Comparison of ENCODE assay signal across 19 cellular contexts in genomic region chr1:246382589-246382988, GRCh38.
"Had no signal": no experiment of that assay in that cellular context is flagged by ENCODE, and none has a peak within 500 bp of the region (broad histone marks: within the 10 kb centered on the region; RNA-seq: fewer than 3 reads in every experiment).

No MANE protein-coding gene starts in this region.

- DNase-seq: cerebellar nuclear complex; effector memory CD8-positive, alpha-beta T cell; foreskin melanocyte; head of caudate nucleus; nephron progenitor cell; psoas muscle; retina; right lobe of liver; spleen; stimulated activated CD4-positive, alpha-beta T cell treated with anti-CD3 and anti-CD28 coated beads, Interleukin-15, amount 100 ng/mL, for 24 hours; stimulated activated CD4-positive, alpha-beta T cell treated with anti-CD3 and anti-CD28 coated beads, Interleukin-1b, Interleukin-23, amount 100 ng/mL, for 48 hours; stimulated activated CD4-positive, alpha-beta T cell treated with anti-CD3 and anti-CD28 coated beads, Interleukin-4, amount 100 ng/mL, for 4 hours; stimulated activated naive CD8-positive, alpha-beta T cell treated with anti-CD3 and anti-CD28 coated beads, Interleukin-15, Interleukin-2, amounts not matched to agents 100 U/mL and 50 U/mL, for 24 hours; thyroid gland; uterus had no signal

- H3K27me3 ChIP-seq: hepatocyte, neutrophil, right lobe of liver, spleen, suprapubic skin, thyroid gland, uterus had no signal

- H3K4me3 ChIP-seq: hepatocyte, psoas muscle, right lobe of liver, spleen, suprapubic skin, thyroid gland, uterus had no signal

- H3K4me1 ChIP-seq: psoas muscle, right lobe of liver, spleen, suprapubic skin, thyroid gland, uterus had no signal

- H3K9me3 ChIP-seq: neutrophil, psoas muscle, right lobe of liver, spleen, suprapubic skin, thyroid gland, uterus had no signal

- H3K27ac ChIP-seq: hepatocyte, neutrophil, psoas muscle, right lobe of liver, spleen, suprapubic skin, thyroid gland, uterus had no signal

- H3K36me3 ChIP-seq: neutrophil, right lobe of liver, spleen, suprapubic skin, thyroid gland, uterus had no signal

- ATAC-seq: effector memory CD8-positive, alpha-beta T cell; left lobe of liver; psoas muscle had no signal
